ENCODE assay signal across 8 cellular contexts in genomic region chr14:23929822-23930294, GRCh38. TPM values are rescaled to one million over a fixed set of nuclear protein-coding genes. Genes with fewer than 3 reads are reported as not detected.
DNase-seq lines count a peak whose midpoint lies in the region; ATAC-seq and TF ChIP-seq lines count a peak whose summit lies in the region.

No MANE protein-coding gene starts in this region.

- CTCF ChIA-PET in Caco-2 (lab: Charles Lee) = interaction anchor here (1.2 to 1.6 kb wide), 3 partner anchors 19 to 341 kb away, joined by 4 to 7 read pairs (median 4); no protein-coding TSS in a partner anchor
- CTCF ChIA-PET in activated CD4-positive, alpha-beta memory T cell treated with anti-CD3 and anti-CD28 coated beads, Interleukin-2, amount 10 ng/mL, durations not matched to agents 7 days and 5 days (lab: Charles Lee) = interaction anchor here (0.8 to 3.3 kb wide), 9 partner anchors 14 to 341 kb away, joined by 3 to 19 read pairs (median 3); no protein-coding TSS in a partner anchor

- POLR2A ChIA-PET in Caco-2 (lab: Charles Lee) = no interaction called here
- POLR2A ChIA-PET in activated CD4-positive, alpha-beta memory T cell treated with anti-CD3 and anti-CD28 coated beads, Interleukin-2, amount 10 ng/mL, durations not matched to agents 7 days and 5 days (lab: Charles Lee) = no interaction called here

- ATAC-seq in GM18873 (IDR thresholded peaks at IDR 0.05; ENCODE audit: low FRiP score, unreplicated experiment) = no peak

- no TSS peak for BruUV-seq in Caco-2 (replicated peaks; lab: Mats Ljungman, UMichigan)

- H3K36me3 Mint-ChIP-seq in Caco-2 (ENCODE audit: insufficient read depth, unreplicated experiment) = no peaks in the 10 kb centered on the region
- no peaks in the 10 kb centered on the region for H3K36me3 Mint-ChIP-seq in activated CD4-positive, alpha-beta memory T cell treated with anti-CD3 and anti-CD28 coated beads, Interleukin-2, amount 10 ng/mL, durations not matched to agents 7 days and 5 days (ENCODE audit: low read depth)

- no peak overlapping the region for H3K4me3 Mint-ChIP-seq in Caco-2 (ENCODE audit: unreplicated experiment)
- H3K4me3 Mint-ChIP-seq in activated CD4-positive, alpha-beta memory T cell treated with anti-CD3 and anti-CD28 coated beads, Interleukin-2, amount 10 ng/mL, durations not matched to agents 7 days and 5 days = no peak overlapping the region

- intact Hi-C loops in Caco-2 (cut with micrococcal nuclease; ENCODE audit: unreplicated experiment) = loop anchor here (1.0 to 5.0 kb wide), 3 partner anchors 203 to 343 kb away; no protein-coding TSS in a partner anchor

- H3K9me3 Mint-ChIP-seq in Caco-2 (ENCODE audit: unreplicated experiment) = no peaks in the 10 kb centered on the region
- H3K9me3 Mint-ChIP-seq in activated CD4-positive, alpha-beta memory T cell treated with anti-CD3 and anti-CD28 coated beads, Interleukin-2, amount 10 ng/mL, durations not matched to agents 7 days and 5 days = no peaks in the 10 kb centered on the region

- H3K27me3 ChIP-seq in Caco-2 (replicated peaks; ENCODE audit: control insufficient read depth, insufficient read depth, low read length) = no peaks in the 10 kb centered on the region

- no peak overlapping the region for H3K27ac Mint-ChIP-seq in Caco-2 (ENCODE audit: unreplicated experiment)
- H3K27ac Mint-ChIP-seq in activated CD4-positive, alpha-beta memory T cell treated with anti-CD3 and anti-CD28 coated beads, Interleukin-2, amount 10 ng/mL, durations not matched to agents 7 days and 5 days = no peak overlapping the region

- no peaks in the 10 kb centered on the region for H3K4me1 Mint-ChIP-seq in Caco-2 (ENCODE audit: low read depth, unreplicated experiment)
- H3K4me1 Mint-ChIP-seq in activated CD4-positive, alpha-beta memory T cell treated with anti-CD3 and anti-CD28 coated beads, Interleukin-2, amount 10 ng/mL, durations not matched to agents 7 days and 5 days = no peaks in the 10 kb centered on the region

- peak; percentile 67 to 85 for DNase-seq in Caco-2
- DNase-seq in HCEC 1CT = peak; percentile 55
- peak; percentile 42 for DNase-seq in NCI-H226
- DNase-seq in activated CD4-positive, alpha-beta memory T cell treated with anti-CD3 and anti-CD28 coated beads, Interleukin-2, amount 10 ng/mL, durations not matched to agents 7 days and 5 days = peak; percentile 81
- DNase-seq in ecto neural progenitor cell (ENCODE audit: low spot score) = peak; percentile 86
- peak; percentile 67 to 74 for DNase-seq in lung microvascular endothelial cell (ENCODE audit: low read depth in 2 of 2)
- peak; percentile 87 for DNase-seq in stimulated activated CD8-positive, alpha-beta memory T cell treated with anti-CD3 and anti-CD28 coated beads, Interleukin-15, amount 100 ng/mL, for 1 hour (ENCODE audit: low read depth)

- H3K4me1 ChIP-seq in Caco-2 = no peaks in the 10 kb centered on the region

- peaks cover 11% of the 10 kb centered on the region for H3K27me3 Mint-ChIP-seq in Caco-2 (ENCODE audit: insufficient read depth, unreplicated experiment)
- H3K27me3 Mint-ChIP-seq in activated CD4-positive, alpha-beta memory T cell treated with anti-CD3 and anti-CD28 coated beads, Interleukin-2, amount 10 ng/mL, durations not matched to agents 7 days and 5 days = peaks cover 7% of the 10 kb centered on the region

- no peaks in the 10 kb centered on the region for H3K36me3 ChIP-seq in Caco-2 (ENCODE audit: control insufficient read depth, insufficient read depth, low read length)

- TF ChIP-seq CTCF in Caco-2 (IDR thresholded peaks at IDR 0.05; ENCODE audit: insufficient read depth in 1 of 2, low read depth in 1 of 2, low read length in 1 of 2, severe bottlenecking in 1 of 2, unreplicated experiment in 1 of 2) = peak; percentile 95 to 97

- no peak overlapping the region for H3K4me3 ChIP-seq in Caco-2 (ENCODE audit: low read depth, low read length)

- no peaks in the 10 kb centered on the region for H3K9me3 ChIP-seq in Caco-2

RNA-seq across cellular contexts. Expression of gene DHRS4, which starts 23.7 kb away (rescaled TPM):
- 8.0 and 8.6 TPM in 2 replicates for total RNA-seq in Caco-2 (2022)
- 10 to 100 TPM; 17.6 to 19.0 TPM for total RNA-seq in activated CD4-positive, alpha-beta memory T cell treated with anti-CD3 and anti-CD28 coated beads, Interleukin-2, amount 10 ng/mL, durations not matched to agents 7 days and 5 days
- 42.7 and 43.4 TPM in 2 replicates for total RNA-seq in lung microvascular endothelial cell

RNA-seq across cellular contexts. Expression of gene DHRS4L2, which starts 58.9 kb away (rescaled TPM):
- total RNA-seq in Caco-2 (2022) (7.2 and 7.8 TPM in 2 replicates), lung microvascular endothelial cell (9.4 and 9.5 TPM in 2 replicates)
- 10 to 100 TPM; 18.3 to 20.2 TPM for total RNA-seq in activated CD4-positive, alpha-beta memory T cell treated with anti-CD3 and anti-CD28 coated beads, Interleukin-2, amount 10 ng/mL, durations not matched to agents 7 days and 5 days
